14 cellular contexts compared by ENCODE assay signal in the genomic region with DNA sequence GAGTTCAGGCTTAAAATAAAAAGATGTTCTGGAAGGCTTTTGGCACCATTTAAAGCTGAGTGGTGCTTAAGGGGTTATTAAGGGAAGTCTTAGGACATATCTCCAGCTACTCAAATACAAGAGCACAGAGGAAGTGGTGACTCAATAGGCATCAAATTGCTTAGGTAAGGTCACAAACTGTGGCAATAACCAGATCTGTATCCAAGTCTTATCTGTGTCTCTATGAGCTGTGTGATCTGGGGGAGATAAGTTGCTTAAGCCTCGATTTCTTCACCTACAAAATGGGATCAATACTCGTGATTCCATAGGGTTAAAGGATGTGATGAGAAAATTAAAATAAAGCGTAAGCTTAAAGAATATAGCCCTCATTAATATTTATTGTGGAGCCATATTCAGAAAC. TPM values are rescaled to one million over a fixed set of nuclear protein-coding genes. Genes with fewer than 3 reads are reported as not detected.
A peak's percentile ranks its signal among the peaks of the same experiment; 100 is the strongest.
DNase-seq lines count a peak whose midpoint lies in the region; ATAC-seq and TF ChIP-seq lines count a peak whose summit lies in the region.
"Had no signal": no experiment of that assay in that cellular context is flagged by ENCODE, and none has a peak within 500 bp of the region (broad histone marks: within the 10 kb centered on the region; RNA-seq: fewer than 3 reads in every experiment).

No MANE protein-coding gene starts in this region.

- H3K9me3 Mint-ChIP-seq in HFFc6: no peaks in the 10 kb centered on the region
- H3K9me3 Mint-ChIP-seq: CD8-positive, alpha-beta memory T cell; GM23338 had no signal

- no peak overlapping the region for H3K27ac ChIP-seq in RWPE1
- H3K27ac ChIP-seq: dorsolateral prefrontal cortex had no signal

- CTCF ChIA-PET in RWPE1 (lab: Yijun Ruan, JAX): no interaction called here

- POLR2A ChIA-PET in RWPE1 (lab: Yijun Ruan, JAX; ENCODE audit: low non-redundant PET): no interaction called here

- H3K4me3 Mint-ChIP-seq in HFFc6: no peak overlapping the region
- H3K4me3 Mint-ChIP-seq: CD8-positive, alpha-beta memory T cell; GM23338 had no signal

- H3K4me3 ChIP-seq in AG09309 (ENCODE audit: control insufficient read depth, low read depth, low read length): no peak overlapping the region
- no peak overlapping the region for H3K4me3 ChIP-seq in fibroblast of pulmonary artery (replicated peaks; ENCODE audit: low read depth, low read length)
- H3K4me3 ChIP-seq: dorsolateral prefrontal cortex, GM23338 had no signal

- peak; percentile 17 for DNase-seq in AG09309 (ENCODE audit: low read depth)
- DNase-seq in HFFc6: peak; percentile 37
- peak; percentile 31 for DNase-seq in RWPE1 (ENCODE audit: low spot score)
- DNase-seq in fibroblast of pulmonary artery (ENCODE audit: low read depth): peak; percentile 46
- no peak for DNase-seq in activated T-cell treated with anti-CD3 and anti-CD28 coated beads, Interleukin-2, amount 50 U/mL, for 48 hours
- DNase-seq: CD8-positive, alpha-beta memory T cell; glutamatergic neuron; left ventricle myocardium superior; NCI-H510A treated with DMSO at 0.1 percent for 48 hours had no signal

- H3K36me3 Mint-ChIP-seq in HFFc6 (ENCODE audit: low read depth): no peaks in the 10 kb centered on the region
- H3K36me3 Mint-ChIP-seq: CD8-positive, alpha-beta memory T cell had no signal

- peaks cover 49% of the 10 kb centered on the region for H3K4me1 Mint-ChIP-seq in HFFc6 (ENCODE audit: low read depth)
- H3K4me1 Mint-ChIP-seq: GM23338 had no signal

- H3K27ac Mint-ChIP-seq in HFFc6: no peak overlapping the region
- H3K27ac Mint-ChIP-seq: GM23338 had no signal

- ATAC-seq in HG02623 (IDR thresholded peaks at IDR 0.05; ENCODE audit: unreplicated experiment) (no peak), HG03139 (IDR thresholded peaks at IDR 0.05; ENCODE audit: unreplicated experiment) (no peak), GM21367 (IDR thresholded peaks at IDR 0.05; ENCODE audit: unreplicated experiment) (no peak)
- ATAC-seq: GM23338, left ventricle myocardium superior had no signal

- H3K27me3 Mint-ChIP-seq in HFFc6 (ENCODE audit: insufficient read depth): peaks cover 6% of the 10 kb centered on the region
- H3K27me3 Mint-ChIP-seq: CD8-positive, alpha-beta memory T cell had no signal

- no peak for TF ChIP-seq CTCF in AG09309 (IDR thresholded peaks at IDR 0.05; ENCODE audit: control insufficient read depth, insufficient read depth, low read depth, low read length, missing control alignments)
- TF ChIP-seq CTCF in HFFc6 (IDR thresholded peaks at IDR 0.05): no peak
- TF ChIP-seq CTCF in RWPE1 (conservative IDR thresholded peaks at IDR 0.05; ENCODE audit: low read depth): no peak
- no peak for TF ChIP-seq CTCF in fibroblast of pulmonary artery (IDR thresholded peaks at IDR 0.05; ENCODE audit: low read length, missing control alignments)

RNA-seq across cellular contexts. Expression of a gene that starts 7.6 kb away (rescaled TPM):
- total RNA-seq in HFFc6 (2021; fragmentation: NEBNext Ultra II Directional; extraction: Animal tissue kit (Norgen Biotek cat#: 25700)): under 1 TPM in 1 of 6 experiments, not detected in 5; 0.07 TPM
- total RNA-seq: GM23338 had no signal

Comparison
In these comparisons a context has a peak if more than half of its experiments do, and no peak if none do; other contexts are left out.
1. DNase-seq: peak in AG09309 (single experiment), HFFc6 (single experiment), RWPE1 (single experiment) and fibroblast of pulmonary artery (single experiment); none in activated T-cell treated with anti-CD3 and anti-CD28 coated beads, Interleukin-2, amount 50 U/mL, for 48 hours (0 of 2).